ENCODE assay signal across 8 cellular contexts in genomic region chrX:23616361-23616760, GRCh38. TPM values are rescaled to one million over a fixed set of nuclear protein-coding genes. Genes with fewer than 3 reads are reported as not detected.
A peak's percentile ranks its signal among the peaks of the same experiment; 100 is the strongest.
DNase-seq lines count a peak whose midpoint lies in the region; ATAC-seq and TF ChIP-seq lines count a peak whose summit lies in the region.

No MANE protein-coding gene starts in this region.

- WGBS in esophagus squamous epithelium, 2 donors: 39 to 42% methylated on average over 5 of the region's 5 CpGs

- H3K36me3 ChIP-seq in NT2/D1 (ENCODE audit: insufficient read depth, insufficient read length, low read length) (no peaks in the 10 kb centered on the region), esophagus squamous epithelium (no peaks in the 10 kb centered on the region), thoracic aorta (no peaks in the 10 kb centered on the region)

- TF ChIP-seq POLR2A in esophagus squamous epithelium (IDR thresholded peaks at IDR 0.05): no peak

- H3K27ac ChIP-seq in esophagus squamous epithelium (no peak overlapping the region), thoracic aorta (no peak overlapping the region)

- H3K27me3 ChIP-seq in NT2/D1 (ENCODE audit: insufficient read depth, insufficient read length): no peaks in the 10 kb centered on the region
- H3K27me3 ChIP-seq in esophagus squamous epithelium: no peaks in the 10 kb centered on the region
- H3K27me3 ChIP-seq in thoracic aorta (replicated peaks; ENCODE audit: insufficient read depth): no peaks in the 10 kb centered on the region

- H3K9ac ChIP-seq in NT2/D1 (ENCODE audit: insufficient read length, low read depth): no peak overlapping the region

- H3K4me3 ChIP-seq in NT2/D1 (ENCODE audit: insufficient read length, low read depth) (no peak overlapping the region), esophagus squamous epithelium (no peak overlapping the region), thoracic aorta (no peak overlapping the region)

- ATAC-seq in thoracic aorta (ENCODE audit: insufficient number of reproducible peaks, low FRiP score, low read depth): no peak

- no peaks in the 10 kb centered on the region; the same call in 1 of the 2 replicates for H3K9me3 ChIP-seq in NT2/D1 (ENCODE audit: insufficient read depth, low read length)
- H3K9me3 ChIP-seq in esophagus squamous epithelium: no peaks in the 10 kb centered on the region
- H3K9me3 ChIP-seq in thoracic aorta: no peaks in the 10 kb centered on the region

- peak; percentile 5 to 23 for DNase-seq in NCI-H2081 (lab: John Stamatoyannopoulos, UW)
- DNase-seq in NCI-H2081 treated with DMSO at 0.1 percent for 48 hours (lab: John Stamatoyannopoulos, UW): no peak
- peak; percentile 45 for DNase-seq in HCEC 1CT
- DNase-seq in NT2/D1 (ENCODE audit: low read depth, low spot score): peak; percentile 11
- DNase-seq in esophagus squamous epithelium (lab: John Stamatoyannopoulos, UW): no peak
- DNase-seq in thoracic aorta (ENCODE audit: low spot score): no peak
- DNase-seq in activated gamma-delta T cell treated with Interleukin-2 at 50 U/mL for 16 hours: no peak
- no peak for DNase-seq in activated CD4-positive, alpha-beta T cell treated with anti-CD3 and anti-CD28 coated beads for 4 hours

- intact Hi-C loops in esophagus squamous epithelium (cut with DNase I): no loop called here

- no peaks in the 10 kb centered on the region for H3K4me1 ChIP-seq in NT2/D1 (ENCODE audit: insufficient read depth, insufficient read length)
- no peaks in the 10 kb centered on the region for H3K4me1 ChIP-seq in esophagus squamous epithelium
- no peaks in the 10 kb centered on the region for H3K4me1 ChIP-seq in thoracic aorta (ENCODE audit: control insufficient read depth in 1 of 2, low read depth in 2 of 2)

- TF ChIP-seq CTCF in esophagus squamous epithelium (IDR thresholded peaks at IDR 0.05) (peak in 4 of 6 experiments; percentile 30 to 47 (median 34)), thoracic aorta (IDR thresholded peaks at IDR 0.05) (peak; percentile 55)

RNA-seq across cellular contexts. Expression of gene PRDX4, which starts 50.9 kb away (rescaled TPM):
- 100 to 1,000 TPM in 1 of 4 donors, 10 to 100 TPM in 3; 62.1 to 119 (median 74.6) TPM for total RNA-seq in esophagus squamous epithelium
- 100 to 1,000 TPM in 1 of 2 donors, 10 to 100 TPM in 1; 62.2 to 117 TPM for total RNA-seq in thoracic aorta

Comparison
In these comparisons a context has a peak if more than half of its experiments do, and no peak if none do; other contexts are left out.
1. DNase-seq: peak in NCI-H2081 (2 of 2), HCEC 1CT (single experiment) and NT2/D1 (single experiment); none in NCI-H2081 treated with DMSO at 0.1 percent for 48 hours (single experiment), esophagus squamous epithelium (single experiment), thoracic aorta (single experiment), activated gamma-delta T cell treated with Interleukin-2 at 50 U/mL for 16 hours (single experiment) and activated CD4-positive, alpha-beta T cell treated with anti-CD3 and anti-CD28 coated beads for 4 hours (0 of 2).